Comparison of ENCODE assay signal across 8 cellular contexts in the genomic region with DNA sequence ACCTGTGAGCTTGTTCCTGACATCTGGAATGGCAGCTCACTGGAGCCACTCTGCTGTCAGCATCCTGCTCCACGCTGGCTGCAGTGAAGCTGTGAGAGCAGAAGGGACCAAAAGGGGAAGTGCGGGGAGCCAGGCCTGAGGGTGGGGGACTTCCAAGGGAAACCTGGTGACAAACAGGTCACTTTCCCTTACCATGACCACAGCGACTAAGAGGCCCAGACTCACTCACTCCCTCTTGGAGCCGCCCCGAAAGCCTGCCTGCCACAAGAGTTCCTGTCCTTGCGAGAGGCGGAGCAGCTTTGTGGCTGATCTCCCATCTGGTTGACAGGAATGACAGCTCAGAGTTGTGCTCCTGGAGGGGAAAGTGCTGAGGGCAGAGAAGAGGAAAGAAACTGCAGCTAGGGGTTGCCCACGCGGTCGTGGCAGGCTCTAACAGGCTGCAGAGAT.
DNase-seq lines count a peak whose midpoint lies in the region; ATAC-seq and TF ChIP-seq lines count a peak whose summit lies in the region.

No MANE protein-coding gene starts in this region.

- no peaks in the 10 kb centered on the region for H3K36me3 Mint-ChIP-seq in activated T-helper 17 cell treated with anti-CD3 and anti-CD28 coated beads, Interleukin-2, amount 50 U/mL, for 72 hours (ENCODE audit: low read depth)
- no peaks in the 10 kb centered on the region for H3K36me3 Mint-ChIP-seq in CD14-positive monocyte
- no peaks in the 10 kb centered on the region for H3K36me3 Mint-ChIP-seq in CD8-positive, alpha-beta T cell

- POLR2A ChIA-PET in CD8-positive, alpha-beta T cell (lab: Charles Lee): no interaction called here

- H3K27me3 Mint-ChIP-seq in activated T-helper 17 cell treated with anti-CD3 and anti-CD28 coated beads, Interleukin-2, amount 50 U/mL, for 72 hours: peaks cover 8% of the 10 kb centered on the region
- H3K27me3 Mint-ChIP-seq in CD14-positive monocyte (ENCODE audit: low read depth in 3 of 3): peaks cover 0 to 9% (median 3%) of the 10 kb centered on the region in 3 donors
- peaks cover 5% of the 10 kb centered on the region for H3K27me3 Mint-ChIP-seq in CD8-positive, alpha-beta T cell (ENCODE audit: low read depth)

- H3K4me3 ChIP-seq in CD8-positive, alpha-beta T cell (ENCODE audit: low read depth, low read length): no peak overlapping the region

- H3K4me3 Mint-ChIP-seq in activated T-helper 17 cell treated with anti-CD3 and anti-CD28 coated beads, Interleukin-2, amount 50 U/mL, for 72 hours: no peak overlapping the region
- no peak overlapping the region for H3K4me3 Mint-ChIP-seq in CD14-positive monocyte
- no peak overlapping the region for H3K4me3 Mint-ChIP-seq in CD8-positive, alpha-beta T cell

- in situ Hi-C loops in GM13976 (cut with MboI; ENCODE audit: low sequenced_read_pairs, unreplicated experiment): no loop called here

- no peak overlapping the region for H3K27ac ChIP-seq in CD8-positive, alpha-beta T cell (ENCODE audit: low read depth, low read length)

- peak; percentile 92 for ATAC-seq in GM19372 (IDR thresholded peaks at IDR 0.05; ENCODE audit: low read depth, unreplicated experiment)
- peak; percentile 90 for ATAC-seq in HG03064 (IDR thresholded peaks at IDR 0.05; ENCODE audit: low read depth, unreplicated experiment)
- ATAC-seq in activated T-helper 17 cell treated with anti-CD3 and anti-CD28 coated beads, Interleukin-2, amount 50 U/mL, for 72 hours (replicated peaks): peak; percentile 38
- no peak for ATAC-seq in CD8-positive, alpha-beta T cell

- H3K4me1 Mint-ChIP-seq in activated T-helper 17 cell treated with anti-CD3 and anti-CD28 coated beads, Interleukin-2, amount 50 U/mL, for 72 hours: no peaks in the 10 kb centered on the region
- peaks cover 2% of the 10 kb centered on the region for H3K4me1 Mint-ChIP-seq in CD14-positive monocyte
- H3K4me1 Mint-ChIP-seq in CD8-positive, alpha-beta T cell (ENCODE audit: low read depth): no peaks in the 10 kb centered on the region

- H3K27me3 ChIP-seq in CD8-positive, alpha-beta T cell (ENCODE audit: insufficient read depth, low read length): no peaks in the 10 kb centered on the region

- H3K36me3 ChIP-seq in CD8-positive, alpha-beta T cell (ENCODE audit: insufficient read depth, low read length): no peaks in the 10 kb centered on the region

- TF ChIP-seq CTCF in GM13976 (IDR thresholded peaks at IDR 0.05; ENCODE audit: borderline replicate concordance, control extremely low read depth, extremely low read depth, insufficient read depth, missing control alignments): no peak
- TF ChIP-seq CTCF in CD14-positive monocyte (IDR thresholded peaks at IDR 0.05): no peak
- no peak for TF ChIP-seq CTCF in CD8-positive, alpha-beta T cell (IDR thresholded peaks at IDR 0.05)

- CTCF ChIA-PET in CD8-positive, alpha-beta T cell (lab: Charles Lee): no interaction called here

- H3K4me1 ChIP-seq in CD8-positive, alpha-beta T cell (ENCODE audit: insufficient read depth, low read length): no peaks in the 10 kb centered on the region

- no peak overlapping the region for H3K27ac Mint-ChIP-seq in activated T-helper 17 cell treated with anti-CD3 and anti-CD28 coated beads, Interleukin-2, amount 50 U/mL, for 72 hours
- H3K27ac Mint-ChIP-seq in CD14-positive monocyte: peak overlapping the region in 2 of 7 donors; percentile 66 to 76
- H3K27ac Mint-ChIP-seq in CD8-positive, alpha-beta T cell: no peak overlapping the region

- DNase-seq in GM13976 (ENCODE audit: low spot score) (peak; percentile 78), CD14-positive monocyte (ENCODE audit: low spot score) (no peak), 8988T (no peak), superior temporal gyrus (ENCODE audit: extremely low spot score) (no peak)
- no peak for DNase-seq in CD8-positive, alpha-beta T cell

- H3K9me3 Mint-ChIP-seq in activated T-helper 17 cell treated with anti-CD3 and anti-CD28 coated beads, Interleukin-2, amount 50 U/mL, for 72 hours: no peaks in the 10 kb centered on the region
- peaks cover 0 to 6% (median 0%) of the 10 kb centered on the region in 7 donors for H3K9me3 Mint-ChIP-seq in CD14-positive monocyte
- H3K9me3 Mint-ChIP-seq in CD8-positive, alpha-beta T cell: no peaks in the 10 kb centered on the region

- intact Hi-C loops in CD14-positive monocyte (cut with micrococcal nuclease): no loop called here
- intact Hi-C loops in CD8-positive, alpha-beta T cell (cut with DNase I, micrococcal nuclease): no loop called here

- no peaks in the 10 kb centered on the region for H3K9me3 ChIP-seq in CD8-positive, alpha-beta T cell (ENCODE audit: low read length)
